Comparison of ENCODE assay signal across 8 cellular contexts in genomic region chr1:235074335-235075120, GRCh38. TPM values are rescaled to one million over a fixed set of nuclear protein-coding genes. Genes with fewer than 3 reads are reported as not detected.
DNase-seq lines count a peak whose midpoint lies in the region; ATAC-seq and TF ChIP-seq lines count a peak whose summit lies in the region.

No MANE protein-coding gene starts in this region.

- H3K4me1 ChIP-seq in aorta (ENCODE audit: control insufficient read depth in 1 of 2, insufficient read depth in 2 of 2, low read length in 2 of 2) = peaks cover 0 to 5% of the 10 kb centered on the region in 2 donors

- H3K27me3 ChIP-seq in aorta (ENCODE audit: control insufficient read depth in 1 of 2, insufficient read depth in 2 of 2, low read length in 1 of 2) = no peaks in the 10 kb centered on the region

- intact Hi-C loops in aorta (cut with DNase I) = loop anchor here (1.0 to 5.0 kb wide), 9 partner anchors 90 to 464 kb away; partner anchors contain the start of gene IRF2BP2 (in 2 of the 2)

- H3K4me3 ChIP-seq in fibroblast of mammary gland (ENCODE audit: control insufficient read depth, low read depth, low read length) (peak overlapping the region; percentile 16), aorta (ENCODE audit: low read length in 2 of 2) (no peak overlapping the region)

- no peak for TF ChIP-seq CTCF in fibroblast of mammary gland (conservative IDR thresholded peaks at IDR 0.05; ENCODE audit: control insufficient read depth, insufficient read depth, low read depth, low read length)

- H3K9me3 ChIP-seq in aorta (ENCODE audit: control insufficient read depth, low read length) = no peaks in the 10 kb centered on the region

- peak; percentile 16 to 74 for DNase-seq in NOMO-1 (lab: John Stamatoyannopoulos, UW; ENCODE audit: unreplicated experiment in 2 of 2)
- DNase-seq in NOMO-1 treated with dmso at 0.1 percent for 144 hours (lab: John Stamatoyannopoulos, UW; ENCODE audit: unreplicated experiment) = no peak
- peak; percentile 82 for DNase-seq in NCI-H2227 treated with DMSO at 0.1 percent for 48 hours (lab: John Stamatoyannopoulos, UW)
- DNase-seq in activated T-cell treated with anti-CD3 and anti-CD28 coated beads for 24 hours (ENCODE audit: low read depth) = peak; percentile 54
- DNase-seq in fibroblast of mammary gland (ENCODE audit: low read depth) = peak; percentile 94
- peak; percentile 53 for DNase-seq in occipital lobe (lab: John Stamatoyannopoulos, UW)
- DNase-seq in aorta = peak in 1 of 2 donors; percentile 46

- H3K36me3 ChIP-seq in aorta (ENCODE audit: control insufficient read depth in 1 of 2, insufficient read depth in 2 of 2, low read length in 1 of 2) = no peaks in the 10 kb centered on the region

- ATAC-seq in HG02970 (IDR thresholded peaks at IDR 0.05; ENCODE audit: low FRiP score, unreplicated experiment) (peak; percentile 32), aorta (ENCODE audit: low FRiP score) (peak; percentile 19)

- H3K27ac ChIP-seq in aorta (ENCODE audit: low read depth in 1 of 2, low read length in 2 of 2) = peak overlapping the region; percentile 58 to 93

- 17 to 18% methylated on average over 17 of the region's 17 CpGs for WGBS in aorta, 2 donors

RNA-seq across cellular contexts. Expression of gene TOMM20, which starts 54.1 kb away (rescaled TPM):
- 181 TPM for total RNA-seq in occipital lobe
- total RNA-seq in aorta = 10 to 100 TPM; 77.3 to 78.1 TPM
- polyA plus RNA-seq in aorta = 10 to 100 TPM; 69.8 to 97.5 TPM
